ENCODE assay signal across 17 cellular contexts in genomic region chr19:49790866-49791265, GRCh38. TPM values are rescaled to one million over a fixed set of nuclear protein-coding genes. Genes with fewer than 3 reads are reported as not detected.
DNase-seq lines count a peak whose midpoint lies in the region; ATAC-seq and TF ChIP-seq lines count a peak whose summit lies in the region.
"Had no signal": no experiment of that assay in that cellular context is flagged by ENCODE, and none has a peak within 500 bp of the region (broad histone marks: within the 10 kb centered on the region; RNA-seq: fewer than 3 reads in every experiment).

No MANE protein-coding gene starts in this region.

- H3K27me3 Mint-ChIP-seq in natural killer cell (ENCODE audit: low read depth in 2 of 2) (no peaks in the 10 kb centered on the region), nephron (ENCODE audit: low read depth) (no peaks in the 10 kb centered on the region)
- H3K27me3 Mint-ChIP-seq in natural killer cell treated with Interleukin-12 subunit alpha and Interleukin-12 subunit beta and Interleukin-15 and Interleukin-18, amount 100 ng/mL, for 72 hours: no peaks in the 10 kb centered on the region
- H3K27me3 Mint-ChIP-seq: effector memory CD8-positive, alpha-beta T cell had no signal

- H3K4me3 Mint-ChIP-seq in natural killer cell (no peak overlapping the region), nephron (no peak overlapping the region)
- no peak overlapping the region for H3K4me3 Mint-ChIP-seq in natural killer cell treated with Interleukin-12 subunit alpha and Interleukin-12 subunit beta and Interleukin-15 and Interleukin-18, amount 100 ng/mL, for 72 hours
- H3K4me3 Mint-ChIP-seq: effector memory CD8-positive, alpha-beta T cell had no signal

- no peaks in the 10 kb centered on the region for H3K36me3 Mint-ChIP-seq in natural killer cell
- no peaks in the 10 kb centered on the region for H3K36me3 Mint-ChIP-seq in natural killer cell treated with Interleukin-12 subunit alpha and Interleukin-12 subunit beta and Interleukin-15 and Interleukin-18, amount 100 ng/mL, for 72 hours
- H3K36me3 Mint-ChIP-seq in nephron (ENCODE audit: low read depth): peaks cover 51% of the 10 kb centered on the region

- H3K4me1 Mint-ChIP-seq in natural killer cell (peaks cover 22 to 31% of the 10 kb centered on the region in 2 donors), nephron (peaks cover 18% of the 10 kb centered on the region)
- peaks cover 0 to 24% of the 10 kb centered on the region in 2 donors for H3K4me1 Mint-ChIP-seq in natural killer cell treated with Interleukin-12 subunit alpha and Interleukin-12 subunit beta and Interleukin-15 and Interleukin-18, amount 100 ng/mL, for 72 hours (ENCODE audit: low read depth in 2 of 2)

- ATAC-seq in natural killer cell (no peak), HG02885 (IDR thresholded peaks at IDR 0.05; ENCODE audit: poor library complexity, unreplicated experiment) (no peak), GM21447 (IDR thresholded peaks at IDR 0.05; ENCODE audit: unreplicated experiment) (no peak)
- no peak for ATAC-seq in natural killer cell treated with Interleukin-12 subunit alpha and Interleukin-12 subunit beta and Interleukin-15 and Interleukin-18, amount 100 ng/mL, for 72 hours
- ATAC-seq: effector memory CD8-positive, alpha-beta T cell; HCT116; left colon had no signal

- H3K27ac Mint-ChIP-seq in natural killer cell (peak overlapping the region; percentile 7 to 46), nephron (peak overlapping the region; percentile 13 to 81 (median 72))
- peak overlapping the region in 1 of 2 donors; percentile 6 for H3K27ac Mint-ChIP-seq in natural killer cell treated with Interleukin-12 subunit alpha and Interleukin-12 subunit beta and Interleukin-15 and Interleukin-18, amount 100 ng/mL, for 72 hours

- DNase-seq in natural killer cell: no peak
- DNase-seq in natural killer cell treated with Interleukin-12 subunit alpha and Interleukin-12 subunit beta and Interleukin-15 and Interleukin-18, amount 100 ng/mL, for 72 hours (ENCODE audit: low spot score): no peak
- peak; percentile 23 for DNase-seq in fibroblast of peridontal ligament (ENCODE audit: extremely low read depth)
- DNase-seq in SKM-1 (lab: John Stamatoyannopoulos, UW; ENCODE audit: unreplicated experiment): no peak
- no peak for DNase-seq in RKO (ENCODE audit: low spot score)
- DNase-seq: activated CD4-positive, alpha-beta T cell treated with anti-CD3 and anti-CD28 coated beads, Interleukin-2, amount 50 U/mL, for 48 hours; activated effector memory CD4-positive, alpha-beta T cell treated with Interleukin-2 at 50 U/mL for 16 hours; effector memory CD8-positive, alpha-beta T cell; left colon; NCI-H187; NCI-H69; T-helper 9 cell had no signal

- TF ChIP-seq CTCF in natural killer cell (IDR thresholded peaks at IDR 0.05) (no peak), nephron (IDR thresholded peaks at IDR 0.05; ENCODE audit: unreplicated experiment in 3 of 3) (no peak)

- no peaks in the 10 kb centered on the region for H3K9me3 Mint-ChIP-seq in natural killer cell
- H3K9me3 Mint-ChIP-seq in natural killer cell treated with Interleukin-12 subunit alpha and Interleukin-12 subunit beta and Interleukin-15 and Interleukin-18, amount 100 ng/mL, for 72 hours: no peaks in the 10 kb centered on the region
- H3K9me3 Mint-ChIP-seq in nephron: no peaks in the 10 kb centered on the region
- H3K9me3 Mint-ChIP-seq: effector memory CD8-positive, alpha-beta T cell had no signal

- intact Hi-C loops in natural killer cell (cut with micrococcal nuclease): no loop called here

RNA-seq across cellular contexts. Expression of gene FUZ, which starts 22.2 kb away (rescaled TPM):
- 10 to 100 TPM; 17.7 to 33.1 (median 20.6) TPM for total RNA-seq in natural killer cell
- 10 to 100 TPM; 10.7 to 18.0 TPM for total RNA-seq in natural killer cell treated with Interleukin-12 subunit alpha and Interleukin-12 subunit beta and Interleukin-15 and Interleukin-18, amount 100 ng/mL, for 72 hours

RNA-seq across cellular contexts. Expression of gene AP2A1, which starts 24.1 kb away (rescaled TPM):
- total RNA-seq in natural killer cell: 100 to 1,000 TPM; 137 to 163 (median 161) TPM
- 100 to 1,000 TPM; 131 to 142 TPM for total RNA-seq in natural killer cell treated with Interleukin-12 subunit alpha and Interleukin-12 subunit beta and Interleukin-15 and Interleukin-18, amount 100 ng/mL, for 72 hours

RNA-seq across cellular contexts. Expression of gene MED25, which starts 27.2 kb away (rescaled TPM):
- total RNA-seq in natural killer cell: 100 to 1,000 TPM in 1 of 3 donors, 10 to 100 TPM in 2; 64.2 to 132 (median 69.5) TPM
- 10 to 100 TPM; 48.0 to 64.6 TPM for total RNA-seq in natural killer cell treated with Interleukin-12 subunit alpha and Interleukin-12 subunit beta and Interleukin-15 and Interleukin-18, amount 100 ng/mL, for 72 hours

RNA-seq across cellular contexts. Expression of gene TSKS, which starts 27.8 kb away (rescaled TPM):
- total RNA-seq in natural killer cell: 1 to 10 TPM in 2 of 3 donors, under 1 TPM in 1; 0.35 to 2.4 (median 1.7) TPM
- under 1 TPM; 0.38 to 0.53 TPM for total RNA-seq in natural killer cell treated with Interleukin-12 subunit alpha and Interleukin-12 subunit beta and Interleukin-15 and Interleukin-18, amount 100 ng/mL, for 72 hours
- total RNA-seq: glomerular endothelial cell had no signal
